In genomic region chr9:121074370-121075250, GRCh38 we compare ENCODE assay signal across 8 cellular contexts. TPM values are rescaled to one million over a fixed set of nuclear protein-coding genes. Genes with fewer than 3 reads are reported as not detected.
DNase-seq lines count a peak whose midpoint lies in the region; ATAC-seq and TF ChIP-seq lines count a peak whose summit lies in the region.

Gene CNTRL (plus strand): TSS chr9:121074955. CDS start chr9:121088327, 13,372 bp downstream.

- intact Hi-C loops in activated CD4-positive, alpha-beta T cell treated with anti-CD3 and anti-CD28 coated beads for 36 hours (cut with DNase I, micrococcal nuclease), result loop anchor here (1.0 to 10.0 kb wide), 13 partner anchors 47 to 494 kb away; partner anchors contain the start of genes PHF19 (in 2 of the 2), PSMD5 (in 2 of the 2), RAB14 (in 2 of the 2) and TRAF1 (in 2 of the 2)

- no peaks in the 10 kb centered on the region for H3K36me3 ChIP-seq in BE2C

- no peaks in the 10 kb centered on the region for H3K27me3 ChIP-seq in BE2C

- H3K4me1 Mint-ChIP-seq in activated CD4-positive, alpha-beta T cell treated with anti-CD3 and anti-CD28 coated beads for 36 hours, result peaks cover 45% of the 10 kb centered on the region

- H3K4me1 ChIP-seq in BE2C, result no peaks in the 10 kb centered on the region; the same call in 1 of the 2 replicates

- H3K27ac Mint-ChIP-seq in activated CD4-positive, alpha-beta T cell treated with anti-CD3 and anti-CD28 coated beads for 36 hours, result peak within 1 kb of the TSS; percentile 82

- TF ChIP-seq CTCF in BE2C (IDR thresholded peaks at IDR 0.05; ENCODE audit: low read depth, low read length), result no peak

- CTCF ChIA-PET in activated CD4-positive, alpha-beta T cell treated with anti-CD3 and anti-CD28 coated beads for 36 hours (lab: Charles Lee), result interaction anchor here (0.6 to 1.8 kb wide), 4 partner anchors 15 to 576 kb away, joined by 3 to 7 read pairs (median 5); no protein-coding TSS in a partner anchor

- H3K27me3 Mint-ChIP-seq in activated CD4-positive, alpha-beta T cell treated with anti-CD3 and anti-CD28 coated beads for 36 hours, result no peaks in the 10 kb centered on the region

- DNase-seq in BE2C (peak; percentile 94), NCI-H524 treated with DMSO at 0.1 percent for 48 hours (lab: John Stamatoyannopoulos, UW) (peak; percentile 74), cerebellum (ENCODE audit: low spot score) (peak; percentile 79), kidney tubule cell (ENCODE audit: low spot score) (peak; percentile 87)
- DNase-seq in activated CD4-positive, alpha-beta T cell treated with anti-CD3 and anti-CD28 coated beads for 36 hours, result peak; percentile 98
- peak; percentile 62 to 78 for DNase-seq in stimulated activated CD4-positive, alpha-beta T cell treated with anti-CD3 and anti-CD28 coated beads, Interleukin-1b, Interleukin-23, amount 100 ng/mL, for 1 hour (ENCODE audit: low read depth in 2 of 2)

- ATAC-seq in GM19324 (IDR thresholded peaks at IDR 0.05; ENCODE audit: low FRiP score, unreplicated experiment) (peak; percentile 66), HG03460 (IDR thresholded peaks at IDR 0.05; ENCODE audit: unreplicated experiment) (peak; percentile 60)
- peak; percentile 89 for ATAC-seq in activated CD4-positive, alpha-beta T cell treated with anti-CD3 and anti-CD28 coated beads for 36 hours

- peaks cover 3% of the 10 kb centered on the region for H3K36me3 Mint-ChIP-seq in activated CD4-positive, alpha-beta T cell treated with anti-CD3 and anti-CD28 coated beads for 36 hours (ENCODE audit: low read depth)

- H3K4me3 Mint-ChIP-seq in activated CD4-positive, alpha-beta T cell treated with anti-CD3 and anti-CD28 coated beads for 36 hours, result peak within 1 kb of the TSS; percentile 96

- no peaks in the 10 kb centered on the region for H3K9me3 ChIP-seq in BE2C

- POLR2A ChIA-PET in activated CD4-positive, alpha-beta T cell treated with anti-CD3 and anti-CD28 coated beads for 36 hours (lab: Charles Lee), result interaction anchor here (0.6 to 2.2 kb wide), 4 partner anchors 47 to 290 kb away, joined by 3 to 6 read pairs (median 4); no protein-coding TSS in a partner anchor

- peak within 1 kb of the TSS; percentile 77 for H3K4me3 ChIP-seq in BE2C (ENCODE audit: low read depth, low read length)

- no peaks in the 10 kb centered on the region for H3K9me3 Mint-ChIP-seq in activated CD4-positive, alpha-beta T cell treated with anti-CD3 and anti-CD28 coated beads for 36 hours (ENCODE audit: low read depth)

RNA-seq across cellular contexts. Expression of gene CNTRL, which starts in this region (rescaled TPM):
- polyA plus RNA-seq in BE2C (2012; ENCODE audit: insufficient read depth, insufficient read length, low read depth), result 4.5 TPM
- 10 to 100 TPM; 64.1 to 72.2 TPM for total RNA-seq in activated CD4-positive, alpha-beta T cell treated with anti-CD3 and anti-CD28 coated beads for 36 hours
- 25.0 TPM for total RNA-seq in cerebellum

Comparison
In these comparisons a context has a peak if more than half of its experiments do, and no peak if none do; other contexts are left out.
1. Peak in every context shown above with its lines: DNase-seq, ATAC-seq and H3K4me3 ChIP-seq.